9 cellular contexts compared by ENCODE assay signal in genomic region chr3:72270072-72270611, GRCh38.
DNase-seq lines count a peak whose midpoint lies in the region; ATAC-seq, FAIRE-seq and TF ChIP-seq lines count a peak whose summit lies in the region.
"Had no signal": no experiment of that assay in that cellular context is flagged by ENCODE, and none has a peak within 500 bp of the region (broad histone marks: within the 10 kb centered on the region; RNA-seq: fewer than 3 reads in every experiment).

No MANE protein-coding gene starts in this region.

- H3K27ac ChIP-seq in C4-2B (peak overlapping the region; percentile 42; the same call in 1 of the 2 replicates), keratinocyte (ENCODE audit: control insufficient read depth, insufficient read depth, low read length) (no peak overlapping the region), thyroid gland (peak overlapping the region in 1 of 3 donors; percentile 53)

- DNase-seq in KBM-7, result peak; percentile 86
- peak; percentile 93 for DNase-seq in amniotic epithelial cell (ENCODE audit: low read depth)
- peak; percentile 4 for DNase-seq in keratinocyte (ENCODE audit: low read depth, low spot score)
- peak; percentile 56 to 65 for DNase-seq in thyroid gland
- DNase-seq in effector CD8-positive, alpha-beta T cell (lab: John Stamatoyannopoulos, UW), result no peak

- H3K9ac ChIP-seq in keratinocyte (ENCODE audit: control insufficient read depth, extremely low read depth, insufficient read depth, low read length), result no peak overlapping the region

- intact Hi-C loops in thyroid gland (cut with DNase I), result no loop called here

- FAIRE-seq in keratinocyte (lab: Jason Lieb, UNC), result no peak
- FAIRE-seq: frontal cortex had no signal

- no peak overlapping the region for H2AFZ ChIP-seq in keratinocyte (ENCODE audit: control insufficient read depth, low read length)

- no peaks in the 10 kb centered on the region for H4K20me1 ChIP-seq in keratinocyte (ENCODE audit: control insufficient read depth, extremely low read depth, insufficient read depth, low read length)

- H3K9me1 ChIP-seq in keratinocyte (ENCODE audit: control insufficient read depth, extremely low read depth, insufficient read depth, low read length), result no peaks in the 10 kb centered on the region

- no peak for TF ChIP-seq POLR2A in thyroid gland (IDR thresholded peaks at IDR 0.05)

- dilution Hi-C loops in keratinocyte (cut with MboI; ENCODE audit: extremely low pct_ligation_motif_present, low sequenced_read_pairs), result no loop called here

- 47 to 56% methylated on average over 8 of the region's 8 CpGs for WGBS in thyroid gland, 2 donors

- H3K36me3 ChIP-seq in keratinocyte (ENCODE audit: control insufficient read depth in 2 of 2, extremely low read depth in 1 of 2, insufficient read depth in 2 of 2, low read length in 2 of 2) (no peaks in the 10 kb centered on the region), thyroid gland (no peaks in the 10 kb centered on the region)

- peak overlapping the region; percentile 25 for H3K4me2 ChIP-seq in keratinocyte (ENCODE audit: control insufficient read depth, extremely low read depth, insufficient read depth, low read depth, low read length)

- H3K79me2 ChIP-seq in keratinocyte (ENCODE audit: control insufficient read depth, insufficient read depth, low read length), result no peaks in the 10 kb centered on the region

- H3K4me1 ChIP-seq in keratinocyte (ENCODE audit: control insufficient read depth, extremely low read depth, insufficient read depth, low read length), result peaks cover 9% of the 10 kb centered on the region
- H3K4me1 ChIP-seq in thyroid gland, result peaks cover 11 to 28% of the 10 kb centered on the region in 2 donors

- H3K27me3 ChIP-seq in keratinocyte (ENCODE audit: control insufficient read depth, extremely low read depth, insufficient read depth, low read length), result peaks cover 11% of the 10 kb centered on the region
- H3K27me3 ChIP-seq in thyroid gland, result no peaks in the 10 kb centered on the region

- in situ Hi-C loops in KBM-7 (cut with MboI; ENCODE audit: low pct_unique_long_range_greater_than_20kb, low sequenced_read_pairs), result no loop called here

- TF ChIP-seq CTCF in C4-2B (conservative IDR thresholded peaks at IDR 0.05) (no peak), keratinocyte (optimal IDR thresholded peaks at IDR 0.05 in 1 of 3, IDR thresholded peaks at IDR 0.05 in 1 of 3, conservative IDR thresholded peaks at IDR 0.05 in 1 of 3; ENCODE audit: extremely low read depth in 1 of 3, insufficient read depth in 2 of 3, low read length in 3 of 3) (no peak), thyroid gland (IDR thresholded peaks at IDR 0.05) (no peak)

- H3K9me3 ChIP-seq in keratinocyte (ENCODE audit: control insufficient read depth, low read depth, low read length) (no peaks in the 10 kb centered on the region), thyroid gland (no peaks in the 10 kb centered on the region)

- ATAC-seq in GM21447 (IDR thresholded peaks at IDR 0.05; ENCODE audit: unreplicated experiment) (no peak), HG03460 (IDR thresholded peaks at IDR 0.05; ENCODE audit: unreplicated experiment) (no peak)

- H3K4me3 ChIP-seq in keratinocyte (ENCODE audit: control insufficient read depth in 2 of 3, extremely low read depth in 1 of 3, insufficient read depth in 2 of 3, low read depth in 1 of 3, low read length in 3 of 3) (no peak overlapping the region), thyroid gland (replicated peaks in 1 of 3) (no peak overlapping the region)
